Comparison of ENCODE assay signal across 30 cellular contexts in the genomic region with DNA sequence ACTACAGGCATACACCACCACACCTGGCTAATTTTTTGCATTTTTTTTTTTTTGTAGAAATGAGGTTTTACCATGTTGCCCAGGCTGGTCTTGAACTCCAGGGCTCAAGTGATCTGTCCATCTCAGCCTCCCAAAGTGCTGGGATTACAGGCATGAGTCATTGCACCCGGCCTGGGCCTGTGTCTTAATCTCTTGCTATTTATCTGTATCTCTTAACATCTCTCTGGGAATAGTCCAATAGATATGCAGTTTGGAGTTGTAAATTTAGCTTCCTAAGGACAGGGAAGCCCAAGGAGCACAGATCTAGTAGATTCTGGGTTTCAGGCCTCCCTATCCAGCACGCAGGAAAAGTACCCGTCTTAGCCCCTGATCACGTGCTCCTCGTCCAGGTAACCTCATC.
"Had no signal": no experiment of that assay in that cellular context is flagged by ENCODE, and none has a peak within 500 bp of the region (broad histone marks: within the 10 kb centered on the region; RNA-seq: fewer than 3 reads in every experiment).

No MANE protein-coding gene starts in this region.

- H3K4me3 ChIP-seq: body of pancreas, breast epithelium, cardiac muscle cell, colonic mucosa, esophagus squamous epithelium had no signal

- H3K9me3 ChIP-seq: body of pancreas, breast epithelium, colonic mucosa, esophagus squamous epithelium had no signal

- FAIRE-seq: endometrium, endothelial cell of umbilical vein, frontal cortex had no signal

- H3K36me3 ChIP-seq: breast epithelium, cardiac muscle cell, colonic mucosa had no signal

- ATAC-seq: activated CD4-positive, alpha-beta T cell treated with anti-CD3 and anti-CD28 coated beads for 36 hours; activated CD8-positive, alpha-beta memory T cell treated with anti-CD3 and anti-CD28 coated beads, Interleukin-2, amount 10 ng/mL, durations not matched to agents 7 days and 5 days; activated CD8-positive, alpha-beta T cell treated with anti-CD3 and anti-CD28 coated beads, Interleukin-2, amount 10 ng/mL, durations not matched to agents 7 days and 5 days; activated T-cell treated with anti-CD3 and anti-CD28 coated beads, Interleukin-2, amount 50 U/mL, for 4 hours; activated T-helper 17 cell treated with anti-CD3 and anti-CD28 coated beads, Interleukin-2, amount 50 U/mL, for 72 hours; body of pancreas had no signal

- DNase-seq: activated CD4-positive, alpha-beta memory T cell treated with anti-CD3 and anti-CD28 coated beads for 36 hours; activated CD4-positive, alpha-beta T cell treated with anti-CD3 and anti-CD28 coated beads for 36 hours; activated CD4-positive, alpha-beta T cell treated with anti-CD3 and anti-CD28 coated beads, Interleukin-2, amount 10 ng/mL, durations not matched to agents 24 days and 14 days; activated CD4-positive, CD25-positive, alpha-beta regulatory T cell; activated CD4-positive, CD25-positive, alpha-beta regulatory T cell treated with anti-CD3 and anti-CD28 coated beads, Interleukin-2, amount 50 U/mL, for 72 hours; activated CD8-positive, alpha-beta memory T cell treated with anti-CD3 and anti-CD28 coated beads, Interleukin-2, amount 10 ng/mL, durations not matched to agents 7 days and 5 days; activated CD8-positive, alpha-beta T cell treated with anti-CD3 and anti-CD28 coated beads, Interleukin-2, amount 10 ng/mL, durations not matched to agents 7 days and 5 days; activated effector memory CD4-positive, alpha-beta T cell treated with Interleukin-2 at 50 U/mL for 16 hours; activated gamma-delta T cell treated with Interleukin-2 at 50 U/mL for 16 hours; activated naive CD4-positive, alpha-beta T cell treated with anti-CD3 and anti-CD28 coated beads, Interleukin-2, amount 50 U/mL, for 16 hours; activated naive CD4-positive, alpha-beta T cell treated with Interleukin-2 at 50 U/mL for 16 hours; activated T-cell treated with anti-CD3 and anti-CD28 coated beads, Interleukin-2, amount 50 U/mL, for 4 hours; amygdala; aorta; body of pancreas; central memory CD4-positive, alpha-beta T cell; cerebellar nuclear complex; colonic mucosa; effector CD8-positive, alpha-beta T cell; esophagus squamous epithelium; foreskin fibroblast; head of caudate nucleus; T-helper 2 cell had no signal

- H3K27ac ChIP-seq: body of pancreas, breast epithelium, cardiac muscle cell, colonic mucosa, epithelial cell of prostate, esophagus squamous epithelium had no signal

- H3K4me1 ChIP-seq: body of pancreas, colonic mucosa had no signal

- H3K27me3 ChIP-seq: body of pancreas, breast epithelium, cardiac muscle cell, colonic mucosa, esophagus squamous epithelium had no signal
